30 cellular contexts compared by ENCODE assay signal in the genomic region with DNA sequence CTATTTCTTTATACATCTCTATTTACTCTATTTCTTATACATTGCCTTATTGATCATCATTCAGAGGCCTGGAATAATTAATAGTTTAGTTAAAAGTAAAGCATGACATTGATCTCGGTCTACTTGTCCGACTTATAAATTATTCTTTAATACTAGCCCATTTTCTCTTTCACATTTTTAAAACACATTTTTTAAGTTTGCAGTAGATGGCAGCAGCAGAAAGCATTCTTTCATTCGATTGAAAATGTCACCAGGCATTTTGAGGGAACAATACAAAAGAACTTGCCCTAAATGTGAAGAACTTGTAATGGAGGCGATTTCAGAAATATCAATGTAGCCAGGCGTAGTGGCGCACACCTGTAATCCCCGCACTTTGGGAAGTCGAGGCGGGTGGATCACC.
"Had no signal": no experiment of that assay in that cellular context is flagged by ENCODE, and none has a peak within 500 bp of the region (broad histone marks: within the 10 kb centered on the region; RNA-seq: fewer than 3 reads in every experiment).

No MANE protein-coding gene starts in this region.

- H3K9me3 Mint-ChIP-seq: activated CD4-positive, alpha-beta T cell treated with anti-CD3 and anti-CD28 coated beads, Interleukin-2, amount 10 ng/mL, durations not matched to agents 24 days and 14 days; activated CD8-positive, alpha-beta T cell treated with anti-CD3 and anti-CD28 coated beads for 36 hours; activated naive CD4-positive, alpha-beta T cell treated with anti-CD3 and anti-CD28 coated beads, Interleukin-2, amount 50 U/mL, for 24 hours; activated naive CD8-positive, alpha-beta T cell treated with anti-CD3 and anti-CD28 coated beads, Interleukin-2, amount 10 ng/mL, durations not matched to agents 7 days and 5 days; activated T-helper 2 cell treated with anti-CD3 and anti-CD28 coated beads, Interferon-gamma antibody, Interleukin-2, Interleukin-4, amounts not matched to agents 10 μg/mL and 5 μg/mL and 100 μg/mL, durations not matched to agents 14 hours and 24 hours and 36 hours; central memory CD8-positive, alpha-beta T cell had no signal

- H3K4me3 Mint-ChIP-seq: activated CD4-positive, alpha-beta T cell treated with anti-CD3 and anti-CD28 coated beads, Interleukin-2, amount 10 ng/mL, durations not matched to agents 24 days and 14 days; activated CD8-positive, alpha-beta T cell treated with anti-CD3 and anti-CD28 coated beads for 36 hours; activated naive CD4-positive, alpha-beta T cell treated with anti-CD3 and anti-CD28 coated beads, Interleukin-2, amount 50 U/mL, for 24 hours; activated naive CD8-positive, alpha-beta T cell treated with anti-CD3 and anti-CD28 coated beads, Interleukin-2, amount 10 ng/mL, durations not matched to agents 7 days and 5 days; activated T-cell treated with anti-CD3 and anti-CD28 coated beads, Interleukin-2, amount 50 U/mL, for 24 hours; central memory CD8-positive, alpha-beta T cell had no signal

- H3K9me3 ChIP-seq: ascending aorta, Peyer's patch had no signal

- H3K36me3 ChIP-seq: ascending aorta, cardiac muscle cell, Peyer's patch had no signal

- H3K36me3 Mint-ChIP-seq: activated naive CD4-positive, alpha-beta T cell treated with anti-CD3 and anti-CD28 coated beads, Interleukin-2, amount 50 U/mL, for 24 hours; activated naive CD8-positive, alpha-beta T cell treated with anti-CD3 and anti-CD28 coated beads, Interleukin-2, amount 10 ng/mL, durations not matched to agents 7 days and 5 days had no signal

- H3K27ac Mint-ChIP-seq: activated CD4-positive, alpha-beta T cell treated with anti-CD3 and anti-CD28 coated beads, Interleukin-2, amount 10 ng/mL, durations not matched to agents 24 days and 14 days; activated CD8-positive, alpha-beta T cell treated with anti-CD3 and anti-CD28 coated beads for 36 hours; activated naive CD4-positive, alpha-beta T cell treated with anti-CD3 and anti-CD28 coated beads, Interleukin-2, amount 50 U/mL, for 24 hours; activated naive CD8-positive, alpha-beta T cell treated with anti-CD3 and anti-CD28 coated beads, Interleukin-2, amount 10 ng/mL, durations not matched to agents 7 days and 5 days; activated T-cell treated with anti-CD3 and anti-CD28 coated beads, Interleukin-2, amount 50 U/mL, for 24 hours; activated T-helper 2 cell treated with anti-CD3 and anti-CD28 coated beads, Interferon-gamma antibody, Interleukin-2, Interleukin-4, amounts not matched to agents 10 μg/mL and 5 μg/mL and 100 μg/mL, durations not matched to agents 14 hours and 24 hours and 36 hours had no signal

- ATAC-seq: activated CD8-positive, alpha-beta T cell treated with anti-CD3 and anti-CD28 coated beads for 36 hours; Right ventricle myocardium inferior had no signal

- H3K9ac ChIP-seq: KMS-11 had no signal

- H3K4me3 ChIP-seq: ascending aorta, cardiac muscle cell, Peyer's patch had no signal

- H3K4me2 ChIP-seq: KMS-11 had no signal

- DNase-seq: activated CD4-positive, alpha-beta T cell treated with anti-CD3 and anti-CD28 coated beads, Interleukin-2, amount 10 ng/mL, durations not matched to agents 24 days and 14 days; activated CD4-positive, alpha-beta T cell treated with anti-CD3 and anti-CD28 coated beads, Interleukin-2, amount 50 U/mL, for 4 hours; activated CD8-positive, alpha-beta T cell treated with anti-CD3 and anti-CD28 coated beads for 36 hours; activated gamma-delta T cell; activated naive CD4-positive, alpha-beta T cell treated with Interleukin-2 at 50 U/mL for 16 hours; activated naive CD8-positive, alpha-beta T cell treated with anti-CD3 and anti-CD28 coated beads, Interleukin-2, amount 10 ng/mL, durations not matched to agents 7 days and 5 days; activated T-cell treated with anti-CD3 and anti-CD28 coated beads, Interleukin-2, amount 50 U/mL, for 24 hours; amygdala; MM.1S; MV-4-11; NCI-H1092; NCI-H146; NCI-H187; NCI-H2029 treated with DMSO at 0.1 percent for 48 hours; NCI-H2107; NCI-H226; NCI-H446 treated with DMSO at 0.1 percent for 48 hours; NCI-H524; OCI-M1; Peyer's patch; RPMI8226; SIG-M5; T1000 had no signal

- H3K4me1 ChIP-seq: ascending aorta had no signal

- H3K27me3 ChIP-seq: ascending aorta, cardiac muscle cell, Peyer's patch had no signal

- H3K27ac ChIP-seq: ascending aorta, cardiac muscle cell, KMS-11, Peyer's patch had no signal
